Comparison of ENCODE assay signal across 12 cellular contexts in the genomic region with DNA sequence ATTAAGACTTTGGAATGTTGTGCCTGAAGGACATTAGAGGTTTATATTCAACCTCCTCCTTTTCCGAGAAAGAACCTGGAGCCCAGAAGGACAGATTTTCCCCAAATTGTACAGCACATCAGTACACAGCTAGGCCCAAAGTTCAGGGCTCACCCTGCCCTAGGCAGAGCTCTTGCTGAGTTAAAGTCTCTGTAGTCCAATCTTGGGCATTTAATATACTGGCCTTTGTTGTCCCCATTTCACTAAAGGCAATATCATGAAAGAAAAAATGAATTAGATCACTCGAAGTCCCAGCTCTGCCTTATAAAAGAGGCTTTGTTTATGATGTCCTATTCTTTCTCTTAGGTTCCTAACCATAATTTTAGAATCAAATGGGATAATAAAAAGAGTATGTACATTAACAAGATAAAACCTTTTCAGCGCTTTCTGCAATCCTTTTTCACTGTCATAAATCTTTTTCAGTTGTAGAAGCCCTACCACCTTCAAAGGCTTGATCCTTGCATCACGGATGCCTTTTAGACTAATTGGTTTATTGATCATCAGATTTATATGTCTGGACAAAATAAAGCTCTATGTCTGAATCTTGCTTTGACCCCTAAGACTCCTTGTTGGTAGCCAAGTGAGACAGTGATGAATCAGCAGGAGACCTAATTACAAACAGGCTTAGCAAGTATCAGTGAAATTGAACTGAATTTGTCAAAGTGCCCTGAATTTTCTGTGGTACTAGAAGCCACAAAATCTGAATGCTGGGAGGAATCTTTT. TPM values are rescaled to one million over a fixed set of nuclear protein-coding genes. Genes with fewer than 3 reads are reported as not detected.
DNase-seq lines count a peak whose midpoint lies in the region; ATAC-seq and TF ChIP-seq lines count a peak whose summit lies in the region.
"Had no signal": no experiment of that assay in that cellular context is flagged by ENCODE, and none has a peak within 500 bp of the region (broad histone marks: within the 10 kb centered on the region; RNA-seq: fewer than 3 reads in every experiment).

No MANE protein-coding gene starts in this region.

- dilution Hi-C loops in IMR-90 (cut with HindIII; ENCODE audit: low sequenced_read_pairs, unreplicated experiment), result no loop called here

- H3K4me3 ChIP-seq in IMR-90 (ENCODE audit: insufficient read depth, low read depth, low read length) (no peak overlapping the region), dorsolateral prefrontal cortex (no peak overlapping the region), osteoblast (ENCODE audit: insufficient read depth, low read length) (no peak overlapping the region), uterus (no peak overlapping the region)

- no peaks in the 10 kb centered on the region for H3K79me2 ChIP-seq in osteoblast (ENCODE audit: insufficient read depth, low read length)

- no peak overlapping the region for H2BK20ac ChIP-seq in IMR-90 (ENCODE audit: low read depth, low read length)

- no peak overlapping the region for H3K27ac ChIP-seq in CD4-positive, alpha-beta T cell (ENCODE audit: low read depth, low read length)
- no peak overlapping the region for H3K27ac ChIP-seq in IMR-90 (ENCODE audit: insufficient read depth, low read length)
- H3K27ac ChIP-seq in dorsolateral prefrontal cortex, result peak overlapping the region; percentile 24 to 96 (median 88)
- peak overlapping the region; percentile 89 for H3K27ac ChIP-seq in osteoblast (ENCODE audit: low read depth, low read length)
- H3K27ac ChIP-seq in uterus, result no peak overlapping the region

- H3K9me3 Mint-ChIP-seq in CD4-positive, alpha-beta T cell, result no peaks in the 10 kb centered on the region
- no peaks in the 10 kb centered on the region for H3K9me3 Mint-ChIP-seq in Calu3 (ENCODE audit: low read depth, unreplicated experiment)
- H3K9me3 Mint-ChIP-seq: stimulated activated naive CD8-positive, alpha-beta T cell treated with anti-CD3 and anti-CD28 coated beads, Interleukin-15, Interleukin-2, amounts not matched to agents 100 ng/mL and 50 ng/mL, for 24 hours had no signal

- peaks cover 50% of the 10 kb centered on the region for H3K36me3 Mint-ChIP-seq in CD4-positive, alpha-beta T cell (ENCODE audit: low read depth)
- no peaks in the 10 kb centered on the region for H3K36me3 Mint-ChIP-seq in Calu3 (ENCODE audit: insufficient read depth, unreplicated experiment)

- H3K36me3 ChIP-seq in IMR-90 (ENCODE audit: control insufficient read depth, insufficient read depth, low read length) (peaks cover 9% of the 10 kb centered on the region), osteoblast (ENCODE audit: insufficient read depth, low read length) (peaks cover 10% of the 10 kb centered on the region), uterus (no peaks in the 10 kb centered on the region)

- no peak for TF ChIP-seq RAD21 in IMR-90 (IDR thresholded peaks at IDR 0.05; ENCODE audit: low read length)

- H3K9me3 ChIP-seq in CD4-positive, alpha-beta T cell (ENCODE audit: control insufficient read depth, low read length), result no peaks in the 10 kb centered on the region
- H3K9me3 ChIP-seq in IMR-90 (ENCODE audit: control insufficient read depth, insufficient read depth, low read length) (no peaks in the 10 kb centered on the region), osteoblast (ENCODE audit: low read depth, low read length) (no peaks in the 10 kb centered on the region), uterus (no peaks in the 10 kb centered on the region)

- H3K9ac ChIP-seq in IMR-90 (ENCODE audit: low read depth, low read length), result no peak overlapping the region

- peaks cover 11% of the 10 kb centered on the region for H3K9me1 ChIP-seq in IMR-90 (ENCODE audit: insufficient read depth, low read length)

- no peak overlapping the region for H3K56ac ChIP-seq in IMR-90 (ENCODE audit: extremely low read depth, insufficient read depth, low read length)

- POLR2A ChIA-PET in CD4-positive, alpha-beta T cell (lab: Charles Lee), result interaction anchor here (0.6 kb wide), 1 partner anchor 15 kb away, joined by 3 read pairs; no protein-coding TSS in a partner anchor
- POLR2A ChIA-PET in IMR-90 (lab: Charles Lee; ENCODE audit: unreplicated experiment), result no interaction called here

- H4K20me1 ChIP-seq in IMR-90 (ENCODE audit: insufficient read depth, low read length), result no peaks in the 10 kb centered on the region
- no peaks in the 10 kb centered on the region for H4K20me1 ChIP-seq in osteoblast (ENCODE audit: insufficient read depth, low read length)

- TF ChIP-seq POLR2A in IMR-90 (IDR thresholded peaks at IDR 0.05; ENCODE audit: low read depth, low read length), result no peak
- TF ChIP-seq POLR2A in uterus (IDR thresholded peaks at IDR 0.05), result no peak

- H3K4me1 ChIP-seq in IMR-90 (ENCODE audit: control insufficient read depth, insufficient read depth, low read length) (peaks cover 8% of the 10 kb centered on the region), osteoblast (ENCODE audit: insufficient read depth, low read length) (peaks cover 54% of the 10 kb centered on the region), uterus (no peaks in the 10 kb centered on the region)

- H3K4ac ChIP-seq in IMR-90 (ENCODE audit: low read depth, low read length), result no peak overlapping the region

- no peak for TF ChIP-seq CTCF in CD4-positive, alpha-beta T cell (IDR thresholded peaks at IDR 0.05)
- TF ChIP-seq CTCF in IMR-90 (conservative IDR thresholded peaks at IDR 0.05; ENCODE audit: low read depth, low read length) (no peak), dorsolateral prefrontal cortex (IDR thresholded peaks at IDR 0.05 in 54 of 56, conservative IDR thresholded peaks at IDR 0.05 in 2 of 56; ENCODE audit: low read depth in 1 of 56, partially characterized antibody in 56 of 56) (no peak), osteoblast (IDR thresholded peaks at IDR 0.05; ENCODE audit: extremely low read depth, low read depth, low read length) (no peak), Calu3 (IDR thresholded peaks at IDR 0.05; ENCODE audit: unreplicated experiment) (no peak), uterus (IDR thresholded peaks at IDR 0.05) (no peak)

- H3K27me3 ChIP-seq in CD4-positive, alpha-beta T cell (ENCODE audit: control insufficient read depth, insufficient read depth, low read length), result no peaks in the 10 kb centered on the region
- H3K27me3 ChIP-seq in IMR-90 (ENCODE audit: control insufficient read depth, insufficient read depth, low read length) (no peaks in the 10 kb centered on the region), dorsolateral prefrontal cortex (no peaks in the 10 kb centered on the region), osteoblast (ENCODE audit: insufficient read depth, low read length) (no peaks in the 10 kb centered on the region), uterus (no peaks in the 10 kb centered on the region)

- ATAC-seq in CD4-positive, alpha-beta T cell (ENCODE audit: poor library complexity), result no peak
- ATAC-seq in IMR-90 (ENCODE audit: low read depth), result no peak

- H4K8ac ChIP-seq in IMR-90 (ENCODE audit: low read depth in 2 of 2, low read length in 2 of 2), result no peak overlapping the region

- H4K5ac ChIP-seq in IMR-90 (ENCODE audit: low read depth, low read length), result no peak overlapping the region

- H3K14ac ChIP-seq in IMR-90 (replicated peaks; ENCODE audit: low read depth, low read length), result no peak overlapping the region

- CTCF ChIA-PET in CD4-positive, alpha-beta T cell (lab: Charles Lee), result interaction anchor here (1.0 kb wide), 1 partner anchor 22 kb away, joined by 4 read pairs; no protein-coding TSS in a partner anchor
- CTCF ChIA-PET in IMR-90 (lab: Yijun Ruan, JAX), result interaction anchor here (0.6 to 1.4 kb wide), 2 partner anchors 44 to 162 kb away, joined by 3 read pairs; no protein-coding TSS in a partner anchor
- CTCF ChIA-PET in Calu3 (lab: Charles Lee), result no interaction called here

- no peaks in the 10 kb centered on the region for H3K27me3 Mint-ChIP-seq in CD4-positive, alpha-beta T cell
- no peaks in the 10 kb centered on the region for H3K27me3 Mint-ChIP-seq in Calu3 (ENCODE audit: unreplicated experiment)
- H3K27me3 Mint-ChIP-seq: stimulated activated naive CD8-positive, alpha-beta T cell treated with anti-CD3 and anti-CD28 coated beads, Interleukin-15, Interleukin-2, amounts not matched to agents 100 ng/mL and 50 ng/mL, for 24 hours had no signal

- H2BK120ac ChIP-seq in IMR-90 (ENCODE audit: low read depth, low read length), result no peak overlapping the region

- H3K23ac ChIP-seq in IMR-90 (ENCODE audit: low read depth, low read length), result no peak overlapping the region

- H3K4me2 ChIP-seq in IMR-90 (ENCODE audit: low read depth, low read length) (no peak overlapping the region), osteoblast (ENCODE audit: insufficient read depth, low read length) (peak overlapping the region; percentile 14)

- peak overlapping the region; percentile 24 for H3K27ac Mint-ChIP-seq in CD4-positive, alpha-beta T cell
- H3K27ac Mint-ChIP-seq in Calu3 (ENCODE audit: unreplicated experiment), result no peak overlapping the region
- H3K27ac Mint-ChIP-seq: stimulated activated naive CD8-positive, alpha-beta T cell treated with anti-CD3 and anti-CD28 coated beads, Interleukin-15, Interleukin-2, amounts not matched to agents 100 ng/mL and 50 ng/mL, for 24 hours had no signal

- no peak overlapping the region for H3K4me3 Mint-ChIP-seq in CD4-positive, alpha-beta T cell
- H3K4me3 Mint-ChIP-seq in Calu3 (ENCODE audit: low read depth, unreplicated experiment), result no peak overlapping the region
- H3K4me3 Mint-ChIP-seq: stimulated activated naive CD8-positive, alpha-beta T cell treated with anti-CD3 and anti-CD28 coated beads, Interleukin-15, Interleukin-2, amounts not matched to agents 100 ng/mL and 50 ng/mL, for 24 hours had no signal

- peaks cover 5 to 10% of the 10 kb centered on the region in 2 experiments; a peak in 2 of 4 replicates for H3K79me1 ChIP-seq in IMR-90 (ENCODE audit: low read depth in 1 of 2, low read length in 2 of 2)

- peaks cover 10% of the 10 kb centered on the region for H3K4me1 Mint-ChIP-seq in CD4-positive, alpha-beta T cell (ENCODE audit: low read depth)
- H3K4me1 Mint-ChIP-seq in Calu3 (ENCODE audit: low read depth, unreplicated experiment), result no peaks in the 10 kb centered on the region

- H2AK9ac ChIP-seq in IMR-90 (replicated peaks; ENCODE audit: low read depth, low read length, poor library complexity), result no peak overlapping the region

- H2AK5ac ChIP-seq in IMR-90 (ENCODE audit: low read depth, low read length), result no peak overlapping the region

- H4K91ac ChIP-seq in IMR-90 (ENCODE audit: insufficient read depth, low read depth, low read length), result no peak overlapping the region

- no peak for DNase-seq in CD4-positive, alpha-beta T cell
- DNase-seq in IMR-90 (peak; percentile 55), dorsolateral prefrontal cortex (no peak), osteoblast (ENCODE audit: insufficient read length, low spot score, missing footprints) (no peak), Calu3 (no peak), uterus (no peak), NCI-H226 (no peak)
- DNase-seq in effector CD4-positive, alpha-beta T cell, result no peak
- DNase-seq: activated CD4-positive, alpha-beta T cell treated with anti-CD3 and anti-CD28 coated beads, Interleukin-2, amount 50 U/mL, for 48 hours; occipital lobe; stimulated activated CD4-positive, alpha-beta T cell treated with anti-CD3 and anti-CD28 coated beads, Interleukin-2, amount 100 ng/mL, for 48 hours had no signal

- no peak overlapping the region for H2BK15ac ChIP-seq in IMR-90 (ENCODE audit: low read depth, low read length)

- WGBS in IMR-90 (ENCODE audit: extremely low coverage in 2 of 2, insufficient read length in 1 of 2), 2 experiments, result no CpG with 5 or more reads among the region's 4 CpGs

- in situ Hi-C loops in IMR-90 (cut with MboI; ENCODE audit: low sequenced_read_pairs), result no loop called here

- H2BK5ac ChIP-seq in IMR-90 (ENCODE audit: low read depth, low read length, poor library complexity, severe bottlenecking), result no peak overlapping the region

- H3K18ac ChIP-seq in IMR-90 (ENCODE audit: low read depth, low read length), result no peak overlapping the region

- BruUV-seq in IMR-90 (replicated peaks; lab: Mats Ljungman, UMichigan), result no TSS peak
- no TSS peak for BruUV-seq in Calu3 (replicated peaks; lab: Mats Ljungman, UMichigan)

- intact Hi-C loops in CD4-positive, alpha-beta T cell (cut with DNase I, micrococcal nuclease), result no loop called here
- intact Hi-C loops in IMR-90 (cut with micrococcal nuclease) (no loop called here), dorsolateral prefrontal cortex (cut with DNase I) (no loop called here), Calu3 (cut with micrococcal nuclease; ENCODE audit: unreplicated experiment) (no loop called here), uterus (cut with DNase I; ENCODE audit: low total_unique reads) (no loop called here)

- no peak overlapping the region for H2AFZ ChIP-seq in IMR-90 (replicated peaks; ENCODE audit: low read length, poor library complexity)
- no peak overlapping the region for H2AFZ ChIP-seq in osteoblast (ENCODE audit: low read length)

RNA-seq across cellular contexts. Expression of gene RELT, which starts 39.8 kb away (rescaled TPM):
- total RNA-seq in CD4-positive, alpha-beta T cell, result 100 to 1,000 TPM; 107 to 114 TPM
- total RNA-seq in IMR-90 (2012; rRNA removed) (2.3 and 3.1 TPM in 2 replicates), dorsolateral prefrontal cortex (10 to 100 TPM in 110 of 120 experiments, 1 to 10 TPM in 10; 8.6 to 36.1 (median 12.8) TPM), osteoblast (2.9 and 4.0 TPM in 2 replicates), Calu3 (2022) (11.8 and 12.2 TPM in 2 replicates), uterus (1 to 10 TPM in 2 of 4 donors, under 1 TPM in 1, not detected in 1; 0.29 to 5.8 (median 3.3) TPM)
- 5.3 and 6.5 TPM in 2 replicates for polyA plus RNA-seq in IMR-90 (2012; rRNA removed)
- polyA plus RNA-seq in IMR-90 (2012; cell fraction: cytosol; rRNA removed), result 4.3 and 5.3 TPM in 2 replicates
- 17.5 and 30.8 TPM in 2 replicates for polyA plus RNA-seq in IMR-90 (2012; cell fraction: nucleus; rRNA removed; ENCODE audit: low replicate concordance)

Comparison
In these comparisons a context has a peak if more than half of its experiments do, and no peak if none do; other contexts are left out.
1. H3K27ac ChIP-seq: peak in dorsolateral prefrontal cortex (59 of 59) and osteoblast (single experiment); none in CD4-positive, alpha-beta T cell (single experiment), IMR-90 (single experiment) and uterus (0 of 2).